Comparison of ENCODE assay signal across 28 cellular contexts in the genomic region with DNA sequence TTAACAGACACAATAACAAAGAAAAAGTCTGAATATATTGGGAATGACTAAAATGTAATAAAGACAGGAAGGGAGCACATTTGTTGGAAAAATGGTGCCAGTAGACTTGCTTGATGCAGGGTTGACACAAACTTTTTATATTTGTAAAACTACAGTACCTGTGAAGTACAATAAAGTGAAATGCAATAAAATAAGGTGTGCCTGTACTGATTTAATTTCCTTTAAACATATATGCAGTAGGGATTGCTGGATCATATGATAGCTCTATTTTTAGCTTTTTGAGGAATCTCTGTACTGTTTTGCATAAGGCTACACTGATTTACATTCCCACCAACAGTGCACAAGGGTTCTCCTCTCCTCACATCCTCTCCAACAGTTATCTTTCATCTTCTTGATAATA. TPM values are rescaled to one million over a fixed set of nuclear protein-coding genes. Genes with fewer than 3 reads are reported as not detected.
"Had no signal": no experiment of that assay in that cellular context is flagged by ENCODE, and none has a peak within 500 bp of the region (broad histone marks: within the 10 kb centered on the region; RNA-seq: fewer than 3 reads in every experiment).

No MANE protein-coding gene starts in this region.

- H3K9me3 ChIP-seq: suprapubic skin, testis, thoracic aorta, thyroid gland, tibial artery, tibial nerve, transverse colon, upper lobe of left lung, upper lobe of right lung, uterus, vagina had no signal

- H3K36me3 ChIP-seq: stomach, suprapubic skin, thoracic aorta, thyroid gland, tibial artery, tibial nerve, transverse colon, upper lobe of left lung, upper lobe of right lung, uterus, vagina had no signal

- H3K27me3 ChIP-seq: stomach, suprapubic skin, testis, thyroid gland, tibial artery, tibial nerve, transverse colon, upper lobe of left lung, upper lobe of right lung, uterus, vagina had no signal

- H3K27ac ChIP-seq: stomach, suprapubic skin, testis, thoracic aorta, thyroid gland, tibial artery, tibial nerve, transverse colon, upper lobe of left lung, upper lobe of right lung, uterus, vagina had no signal

- H3K4me3 ChIP-seq: stomach, suprapubic skin, testis, thoracic aorta, thyroid gland, tibial artery, tibial nerve, transverse colon, upper lobe of left lung, upper lobe of right lung, uterus, vagina had no signal

- ATAC-seq: stimulated activated effector memory CD8-positive, alpha-beta T cell treated with anti-CD3 and anti-CD28 coated beads, Interleukin-12 subunit alpha, Interleukin-12 subunit beta, amount 100 ng/mL, for 72 hours; stimulated activated memory B cell treated with anti-CD40 and anti-IgM and Interleukin-4, amounts not matched to agents 10 μg/mL and 1 μg/mL and 100 μg/mL, for 72 hours; stimulated activated naive B cell treated with anti-CD40 and anti-IgM and Interleukin-4, amounts not matched to agents 10 μg/mL and 1 μg/mL and 100 μg/mL, for 72 hours; stimulated activated naive CD8-positive, alpha-beta T cell treated with anti-CD3 and anti-CD28 coated beads, Interleukin-15, amount 100 ng/mL, for 72 hours; stimulated activated naive CD8-positive, alpha-beta T cell treated with anti-CD3 and anti-CD28 coated beads, Interleukin-15, Interleukin-2, amounts not matched to agents 100 U/mL and 50 U/mL, for 24 hours; upper lobe of right lung had no signal

- H3K4me1 ChIP-seq: stomach, suprapubic skin, testis, thyroid gland, tibial artery, tibial nerve, upper lobe of left lung, upper lobe of right lung, uterus, vagina had no signal

- DNase-seq: stimulated activated CD4-positive, alpha-beta T cell treated with anti-CD3 and anti-CD28 coated beads, Interleukin-2, amount 100 ng/mL, for 48 hours; stimulated activated CD4-positive, alpha-beta T cell treated with anti-CD3 and anti-CD28 coated beads, Interleukin-4, amount 100 ng/mL, for 1 hour; stimulated activated CD4-positive, alpha-beta T cell treated with anti-CD3 and anti-CD28 coated beads, Interleukin-4, amount 100 ng/mL, for 24 hours; stimulated activated CD4-positive, alpha-beta T cell treated with anti-CD3 and anti-CD28 coated beads, Interleukin-4, amount 100 ng/mL, for 4 hours; stimulated activated CD8-positive, alpha-beta memory T cell treated with anti-CD3 and anti-CD28 coated beads, Interleukin-4, amount 100 ng/mL, for 48 hours; stimulated activated naive B cell treated with anti-CD40 and anti-IgM and Interleukin-4, amounts not matched to agents 10 μg/mL and 1 μg/mL and 100 μg/mL, for 72 hours; stimulated activated naive CD4-positive, alpha-beta T cell; stimulated activated naive CD4-positive, alpha-beta T cell treated with Interleukin-2 at 50 U/mL for 16 hours; stimulated activated naive CD8-positive, alpha-beta T cell treated with anti-CD3 and anti-CD28 coated beads, Interleukin-15, amount 100 ng/mL, for 72 hours; stimulated activated naive CD8-positive, alpha-beta T cell treated with anti-CD3 and anti-CD28 coated beads, Interleukin-15, Interleukin-2, amounts not matched to agents 100 U/mL and 50 U/mL, for 24 hours; stomach; substantia nigra; testis; thyroid gland; tibial artery; transverse colon; trophoblast cell; upper lobe of right lung; uterus had no signal

RNA-seq across cellular contexts. Expression of gene GLYATL2, which starts 12.3 kb away (rescaled TPM):
- total RNA-seq: subcutaneous adipose tissue, thoracic aorta, transverse colon, upper lobe of left lung, upper lobe of right lung, ureter, vagina had no signal
